ENCODE assay signal across 9 cellular contexts in the genomic region with DNA sequence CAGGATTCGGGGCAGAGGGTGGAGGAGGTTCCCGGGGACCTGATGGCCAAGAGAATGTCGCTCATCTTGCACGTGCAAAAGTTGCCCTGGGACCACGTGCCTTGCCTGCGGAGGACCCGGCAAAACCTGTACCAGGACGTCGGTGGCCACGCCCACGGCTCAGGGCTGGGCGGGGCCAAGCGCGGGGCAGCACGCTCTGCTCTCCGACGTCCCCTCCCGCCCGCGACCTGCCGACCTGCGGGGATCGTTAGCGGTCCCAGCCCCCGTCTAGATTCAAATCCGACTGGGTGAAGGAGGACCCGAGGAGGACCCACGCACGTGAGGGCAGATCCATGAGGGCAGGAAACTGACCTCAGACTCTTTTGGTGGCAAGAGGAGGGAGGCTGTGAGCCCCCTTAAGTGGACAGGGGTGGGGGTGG.
DNase-seq lines count a peak whose midpoint lies in the region; ATAC-seq lines count a peak whose summit lies in the region.
"Had no signal": no experiment of that assay in that cellular context is flagged by ENCODE, and none has a peak within 500 bp of the region (broad histone marks: within the 10 kb centered on the region; RNA-seq: fewer than 3 reads in every experiment).

A gene with protein sequence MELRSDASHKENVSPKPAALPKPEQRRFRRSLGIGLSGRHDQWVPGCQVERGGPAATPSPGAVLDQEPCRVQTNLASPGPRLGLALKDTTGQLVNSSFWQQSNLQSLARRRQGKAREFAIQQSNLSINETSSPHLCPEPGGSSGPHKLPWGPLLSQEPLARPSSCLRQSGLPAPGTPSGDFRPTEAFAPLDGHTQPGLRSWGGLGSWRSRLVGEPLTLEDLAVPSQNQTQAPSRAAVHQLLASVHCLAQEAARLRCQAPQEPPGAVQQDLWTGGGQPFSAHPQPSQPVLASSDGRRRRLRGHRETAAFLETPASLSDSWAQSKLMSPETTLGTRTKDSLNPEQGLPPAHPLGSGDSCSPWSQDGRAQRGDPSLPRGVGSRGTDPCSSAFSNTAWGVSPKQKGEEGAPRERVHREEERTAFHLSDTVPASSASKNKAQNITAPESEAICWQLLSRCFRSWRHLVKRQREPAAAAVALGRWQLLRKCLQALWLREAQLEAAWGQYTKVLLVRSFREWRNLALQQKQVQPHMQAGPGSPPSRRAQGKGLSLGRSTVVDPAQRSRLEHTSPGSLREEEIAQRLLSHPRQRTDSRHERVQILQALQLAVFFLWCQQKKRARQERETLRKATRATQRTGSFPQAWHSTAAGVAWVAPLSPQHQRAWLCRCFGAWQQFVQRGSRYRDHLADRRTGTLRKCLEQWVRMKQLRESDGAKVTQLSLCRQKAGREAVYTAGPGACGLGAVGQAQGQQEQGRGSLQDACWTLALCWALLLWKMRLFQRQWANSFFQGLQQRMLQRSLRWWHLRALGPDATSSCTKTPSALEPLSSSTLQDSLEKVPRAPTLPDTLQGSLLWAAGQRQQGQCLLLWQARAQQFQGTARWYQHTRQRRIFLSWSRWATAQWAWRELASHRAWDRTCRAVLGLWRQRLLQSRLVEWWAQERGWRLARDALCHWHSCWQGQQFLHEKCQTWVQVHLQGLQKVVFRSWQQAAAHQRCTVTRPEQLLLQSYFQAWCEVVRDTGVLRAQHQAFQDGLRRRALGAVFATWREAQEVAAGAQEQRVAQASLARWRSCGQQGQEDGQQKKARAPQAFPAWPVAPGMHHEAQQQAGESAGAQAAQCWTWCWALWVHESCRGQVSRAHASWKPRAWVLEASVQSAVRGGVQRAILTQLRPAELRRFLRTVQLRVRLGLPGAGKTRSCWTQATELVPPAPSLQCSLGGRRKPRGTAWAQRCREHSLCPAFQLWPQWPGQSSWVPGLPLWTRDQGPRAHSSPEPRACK (N-terminal part only) (plus strand): TSS at position 206 of the 419 bp plus-strand sequence. CDS start 2,208 bp downstream, outside the sequence.

- H3K36me3 Mint-ChIP-seq in stimulated activated effector memory CD8-positive, alpha-beta T cell treated with anti-CD3 and anti-CD28 coated beads, Interleukin-12 subunit alpha, Interleukin-12 subunit beta, amount 100 ng/mL, for 72 hours, result no peaks in the 10 kb centered on the region

- peaks cover 4% of the 10 kb centered on the region for H3K4me1 Mint-ChIP-seq in stimulated activated effector memory CD8-positive, alpha-beta T cell treated with anti-CD3 and anti-CD28 coated beads, Interleukin-12 subunit alpha, Interleukin-12 subunit beta, amount 100 ng/mL, for 72 hours

- peak within 1 kb of the TSS; percentile 14 for H3K4me3 Mint-ChIP-seq in stimulated activated effector memory CD8-positive, alpha-beta T cell treated with anti-CD3 and anti-CD28 coated beads, Interleukin-12 subunit alpha, Interleukin-12 subunit beta, amount 100 ng/mL, for 72 hours

- peak; percentile 42 for ATAC-seq in stimulated activated effector memory CD8-positive, alpha-beta T cell treated with anti-CD3 and anti-CD28 coated beads, Interleukin-12 subunit alpha, Interleukin-12 subunit beta, amount 100 ng/mL, for 72 hours
- ATAC-seq in GM21529 (IDR thresholded peaks at IDR 0.05; ENCODE audit: unreplicated experiment) (no peak), HG03135 (IDR thresholded peaks at IDR 0.05; ENCODE audit: unreplicated experiment) (no peak)

- DNase-seq in NCI-H748 (lab: John Stamatoyannopoulos, UW; ENCODE audit: unreplicated experiment) (peak; percentile 47), NCI-H748 treated with DMSO at 0.1 percent for 48 hours (lab: John Stamatoyannopoulos, UW) (no peak), iPS-NIHi11 (ENCODE audit: low spot score) (peak; percentile 87)
- DNase-seq in activated CD8-positive, alpha-beta memory T cell treated with anti-CD3 and anti-CD28 coated beads, Interleukin-2, amount 50 U/mL, for 4 hours, result peak; percentile 31
- no peak for DNase-seq in stimulated activated effector memory CD8-positive, alpha-beta T cell treated with anti-CD3 and anti-CD28 coated beads, Interleukin-12 subunit alpha, Interleukin-12 subunit beta, amount 100 ng/mL, for 72 hours (ENCODE audit: low spot score in 2 of 2)
- no peak for DNase-seq in activated CD4-positive, CD25-positive, alpha-beta regulatory T cell treated with anti-CD3 and anti-CD28 coated beads, Interleukin-2, amount 50 U/mL, for 72 hours
- DNase-seq: NCI-H2029 treated with DMSO at 0.1 percent for 48 hours had no signal

- no peaks in the 10 kb centered on the region for H3K9me3 Mint-ChIP-seq in stimulated activated effector memory CD8-positive, alpha-beta T cell treated with anti-CD3 and anti-CD28 coated beads, Interleukin-12 subunit alpha, Interleukin-12 subunit beta, amount 100 ng/mL, for 72 hours

- H3K27ac Mint-ChIP-seq in stimulated activated effector memory CD8-positive, alpha-beta T cell treated with anti-CD3 and anti-CD28 coated beads, Interleukin-12 subunit alpha, Interleukin-12 subunit beta, amount 100 ng/mL, for 72 hours, result no peak within 1 kb of the TSS

Comparison
In these comparisons a context has a peak if more than half of its experiments do, and no peak if none do; other contexts are left out.
1. DNase-seq: peak in NCI-H748 (single experiment), activated CD8-positive, alpha-beta memory T cell treated with anti-CD3 and anti-CD28 coated beads, Interleukin-2, amount 50 U/mL, for 4 hours (single experiment) and iPS-NIHi11 (single experiment); none in NCI-H748 treated with DMSO at 0.1 percent for 48 hours (single experiment), stimulated activated effector memory CD8-positive, alpha-beta T cell treated with anti-CD3 and anti-CD28 coated beads, Interleukin-12 subunit alpha, Interleukin-12 subunit beta, amount 100 ng/mL, for 72 hours (0 of 2) and activated CD4-positive, CD25-positive, alpha-beta regulatory T cell treated with anti-CD3 and anti-CD28 coated beads, Interleukin-2, amount 50 U/mL, for 72 hours (single experiment).